ENCODE assay signal across 8 cellular contexts in the genomic region with DNA sequence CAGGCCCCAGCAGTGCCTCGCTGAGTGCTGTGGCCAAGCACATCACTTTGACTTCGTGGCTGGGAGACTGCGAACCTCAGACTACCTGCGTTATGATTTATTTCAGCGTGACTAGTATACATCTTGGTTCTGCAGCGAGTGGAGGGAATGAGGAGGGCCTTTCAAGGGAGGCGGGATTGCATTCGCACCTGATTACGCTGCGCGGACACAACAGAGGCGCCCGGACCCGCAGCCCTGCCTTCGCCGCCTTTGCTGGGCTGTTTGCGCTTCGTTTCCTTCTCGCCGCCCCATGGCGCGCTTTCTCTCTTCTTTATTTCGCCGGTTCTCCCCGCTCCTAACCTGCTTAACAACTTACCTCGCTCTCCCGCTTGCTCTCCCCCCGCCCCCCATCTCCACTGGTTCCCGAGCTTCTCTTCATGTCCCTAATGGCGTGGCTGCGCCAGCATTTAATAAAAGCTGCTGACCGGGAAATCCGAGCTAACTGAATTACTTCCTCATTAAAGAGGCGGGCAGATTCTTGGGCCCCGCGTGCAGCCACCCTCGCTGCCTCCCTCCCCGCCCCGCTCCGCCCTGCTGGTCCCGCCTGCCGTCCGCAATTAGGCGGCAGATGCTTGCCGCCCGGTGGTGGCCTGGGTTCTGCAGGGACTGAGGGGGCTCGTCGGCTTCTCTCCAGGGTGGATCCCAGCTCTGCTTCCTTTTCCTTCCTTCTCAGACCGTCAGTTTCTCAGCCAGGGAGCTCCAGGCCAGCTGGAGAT.
DNase-seq lines count a peak whose midpoint lies in the region; ATAC-seq and TF ChIP-seq lines count a peak whose summit lies in the region.

No MANE protein-coding gene starts in this region.

- H3K27ac Mint-ChIP-seq in naive thymus-derived CD8-positive, alpha-beta T cell, result peak overlapping the region in 4 of 10 donors; percentile 14 to 71 (median 46)

- H3K27ac ChIP-seq in GM23248 (no peak overlapping the region), duodenal mucosa (ENCODE audit: low read depth, low read length) (no peak overlapping the region), aorta (ENCODE audit: low read depth in 1 of 2, low read length in 2 of 2) (no peak overlapping the region), gastrocnemius medialis (no peak overlapping the region)

- no peaks in the 10 kb centered on the region for H3K9me2 ChIP-seq in GM23248 (ENCODE audit: insufficient read depth)

- POLR2A ChIA-PET in naive thymus-derived CD8-positive, alpha-beta T cell (lab: Charles Lee), result no interaction called here

- no peaks in the 10 kb centered on the region for H3K36me3 Mint-ChIP-seq in naive thymus-derived CD8-positive, alpha-beta T cell

- H3K36me3 ChIP-seq in GM23248 (ENCODE audit: low read depth), result no peaks in the 10 kb centered on the region
- no peaks in the 10 kb centered on the region for H3K36me3 ChIP-seq in duodenal mucosa (ENCODE audit: control insufficient read depth in 1 of 2, insufficient read depth in 2 of 2, low read length in 2 of 2)
- H3K36me3 ChIP-seq in aorta (ENCODE audit: control insufficient read depth in 1 of 2, insufficient read depth in 2 of 2, low read length in 1 of 2), result no peaks in the 10 kb centered on the region
- no peaks in the 10 kb centered on the region for H3K36me3 ChIP-seq in gastrocnemius medialis

- in situ Hi-C loops in GM23248 (cut with MboI), result no loop called here
- in situ Hi-C loops in gastrocnemius medialis (cut with MboI; ENCODE audit: low sequenced_read_pairs in 4 of 4), result no loop called here

- H3K4me3 Mint-ChIP-seq in naive thymus-derived CD8-positive, alpha-beta T cell, result peak overlapping the region; percentile 79 to 90 (median 87)

- no peak for TF ChIP-seq CTCF in gastrocnemius medialis (IDR thresholded peaks at IDR 0.05 in 4 of 5, conservative IDR thresholded peaks at IDR 0.05 in 1 of 5)

- peak in 1 of 2 donors; percentile 46 for ATAC-seq in naive thymus-derived CD8-positive, alpha-beta T cell
- ATAC-seq in aorta (ENCODE audit: low FRiP score) (peak; percentile 34), HG02852 (IDR thresholded peaks at IDR 0.05; ENCODE audit: unreplicated experiment) (no peak), gastrocnemius medialis (no peak), GM18517 (IDR thresholded peaks at IDR 0.05; ENCODE audit: unreplicated experiment) (no peak)

- H3K4me3 ChIP-seq in GM23248 (no peak overlapping the region), duodenal mucosa (ENCODE audit: low read depth in 1 of 2, low read length in 2 of 2) (peak overlapping the region; percentile 55 to 62), aorta (ENCODE audit: low read length in 2 of 2) (no peak overlapping the region), gastrocnemius medialis (peak overlapping the region in 2 of 4 donors; percentile 23 to 25)

- no peaks in the 10 kb centered on the region for H3F3A ChIP-seq in GM23248 (ENCODE audit: insufficient read depth)

- no peak for TF ChIP-seq POLR2A in gastrocnemius medialis (IDR thresholded peaks at IDR 0.05)

- peak; percentile 12 for DNase-seq in GM23248
- DNase-seq in RPMI8226, result peak; percentile 62
- peak in 2 of 10 donors; percentile 0 to 9 for DNase-seq in naive thymus-derived CD8-positive, alpha-beta T cell
- peak in 1 of 2 donors; percentile 70 for DNase-seq in aorta
- DNase-seq in gastrocnemius medialis, result no peak

- H3K9me3 ChIP-seq in GM23248 (ENCODE audit: low read depth) (no peaks in the 10 kb centered on the region), duodenal mucosa (ENCODE audit: control insufficient read depth in 1 of 2, low read length in 2 of 2) (no peaks in the 10 kb centered on the region), aorta (ENCODE audit: control insufficient read depth, low read length) (peaks cover 2% of the 10 kb centered on the region), gastrocnemius medialis (no peaks in the 10 kb centered on the region)

- H3K4me1 ChIP-seq in GM23248 (ENCODE audit: insufficient read depth) (no peaks in the 10 kb centered on the region), duodenal mucosa (ENCODE audit: control insufficient read depth in 1 of 2, insufficient read depth in 2 of 2, low read length in 2 of 2) (peaks cover 8 to 12% of the 10 kb centered on the region in 2 donors), aorta (ENCODE audit: control insufficient read depth in 1 of 2, insufficient read depth in 2 of 2, low read length in 2 of 2) (no peaks in the 10 kb centered on the region), gastrocnemius medialis (peaks cover 0 to 5% of the 10 kb centered on the region in 2 donors)

- no peaks in the 10 kb centered on the region for H4K20me1 ChIP-seq in GM23248 (ENCODE audit: insufficient read depth)

- no peak overlapping the region for H2AFZ ChIP-seq in GM23248

- H3K9me3 Mint-ChIP-seq in naive thymus-derived CD8-positive, alpha-beta T cell, result peaks cover 0 to 2% (median 0%) of the 10 kb centered on the region in 9 donors

- H3K79me2 ChIP-seq in GM23248 (ENCODE audit: insufficient read depth), result no peaks in the 10 kb centered on the region

- H3K4me1 Mint-ChIP-seq in naive thymus-derived CD8-positive, alpha-beta T cell, result peaks cover 4 to 21% (median 17%) of the 10 kb centered on the region in 4 donors

- intact Hi-C loops in aorta (cut with DNase I), result no loop called here
- intact Hi-C loops in gastrocnemius medialis (cut with DNase I; ENCODE audit: low total_unique reads), result no loop called here

- WGBS in GM23248 (ENCODE audit: low coverage in 1 of 2, low lambda C conversion rate in 2 of 2, missing lambda C conversion rate in 2 of 2), 2 experiments, result 8 to 10% methylated on average over 42 to 46 of the region's 49 CpGs
- WGBS in aorta, 2 donors, result 7 to 9% methylated on average over 49 of the region's 49 CpGs

- peaks cover 27 to 56% (median 51%) of the 10 kb centered on the region in 5 donors for H3K27me3 Mint-ChIP-seq in naive thymus-derived CD8-positive, alpha-beta T cell

- no peak overlapping the region for H3K9ac ChIP-seq in GM23248
- peak overlapping the region; percentile 12 to 39 for H3K9ac ChIP-seq in duodenal mucosa (ENCODE audit: low read depth in 1 of 2, low read length in 2 of 2)

- H3K4me2 ChIP-seq in GM23248 (ENCODE audit: unreplicated experiment), result no peak overlapping the region

- H3K27me3 ChIP-seq in GM23248 (replicated peaks; ENCODE audit: insufficient read depth) (peaks cover 16% of the 10 kb centered on the region), duodenal mucosa (ENCODE audit: control insufficient read depth in 1 of 2, insufficient read depth in 2 of 2, low read length in 2 of 2) (peaks cover 16 to 26% of the 10 kb centered on the region in 2 donors), aorta (ENCODE audit: control insufficient read depth in 1 of 2, insufficient read depth in 2 of 2, low read length in 1 of 2) (peaks cover 0 to 6% of the 10 kb centered on the region in 2 donors), gastrocnemius medialis (peaks cover 29 to 59% (median 40%) of the 10 kb centered on the region in 3 donors)

Comparison
In these comparisons a context has a peak if more than half of its experiments do, and no peak if none do; other contexts are left out.
1. DNase-seq: peak in GM23248 (single experiment) and RPMI8226 (single experiment); none in gastrocnemius medialis (0 of 2).
2. H3K4me3 ChIP-seq: peak in duodenal mucosa (2 of 2); none in GM23248 (single experiment) and aorta (0 of 2).